11 cellular contexts compared by ENCODE assay signal in the genomic region with DNA sequence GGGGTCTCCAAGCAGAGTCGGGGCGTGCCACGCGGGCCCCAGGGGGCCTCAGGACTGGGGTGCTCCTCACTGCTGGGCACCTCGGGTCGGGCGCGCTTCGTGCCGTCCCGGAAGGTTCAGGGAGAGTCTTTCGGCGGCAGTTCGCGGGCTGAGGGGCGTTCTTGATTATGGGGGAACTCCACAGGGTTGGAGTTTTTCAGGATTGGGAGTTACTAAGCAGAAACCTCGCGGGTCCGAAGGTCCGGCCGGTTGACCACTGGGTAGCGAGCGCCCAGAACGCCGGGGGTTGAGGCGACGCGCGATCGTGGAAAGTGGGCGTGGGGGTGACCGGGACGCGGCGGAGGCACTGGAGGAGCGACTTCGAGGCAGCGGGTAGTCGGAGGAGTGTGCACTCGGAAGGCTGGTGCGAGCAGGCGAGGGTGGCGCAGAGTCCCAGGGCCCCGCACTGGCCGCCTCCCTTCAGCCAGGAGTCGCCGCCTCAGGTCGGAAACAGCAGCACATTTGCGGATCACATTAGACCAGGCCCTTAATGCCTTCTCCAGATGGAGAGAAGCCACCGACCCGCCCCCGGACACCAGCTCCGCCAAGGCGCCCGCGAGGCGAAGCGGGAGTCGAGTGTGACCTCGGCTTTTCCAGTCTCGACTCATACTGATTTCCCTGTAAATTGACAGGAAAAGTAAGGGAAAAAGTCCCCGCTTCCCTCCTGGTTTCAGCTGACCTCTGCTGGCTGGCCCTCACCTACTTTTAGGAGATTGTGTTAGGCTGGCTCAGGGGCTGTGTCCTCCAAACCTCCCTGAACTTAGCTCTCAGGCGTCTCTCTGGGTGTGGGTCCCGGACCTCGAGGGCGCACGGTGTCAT. TPM values are rescaled to one million over a fixed set of nuclear protein-coding genes. Genes with fewer than 3 reads are reported as not detected.
DNase-seq lines count a peak whose midpoint lies in the region; ATAC-seq and TF ChIP-seq lines count a peak whose summit lies in the region.
"Had no signal": no experiment of that assay in that cellular context is flagged by ENCODE, and none has a peak within 500 bp of the region (broad histone marks: within the 10 kb centered on the region; RNA-seq: fewer than 3 reads in every experiment).

No MANE protein-coding gene starts in this region.

- H3K9me3 ChIP-seq in iPS DF 6.9 (ENCODE audit: control insufficient read depth, insufficient read depth, low read length): no peaks in the 10 kb centered on the region

- ATAC-seq in GM21367 (IDR thresholded peaks at IDR 0.05; ENCODE audit: unreplicated experiment) (no peak), HG03175 (IDR thresholded peaks at IDR 0.05; ENCODE audit: unreplicated experiment) (no peak)

- H3K36me3 Mint-ChIP-seq in progenitor cell of endocrine pancreas (ENCODE audit: insufficient read depth): no peaks in the 10 kb centered on the region

- H3K4me3 Mint-ChIP-seq in progenitor cell of endocrine pancreas (ENCODE audit: low read depth): peak overlapping the region; percentile 54

- peaks cover 16% of the 10 kb centered on the region for H3K27me3 ChIP-seq in iPS DF 6.9 (ENCODE audit: control insufficient read depth, insufficient read depth, low read length)

- WGBS in iPS DF 6.9 (ENCODE audit: insufficient coverage, insufficient read length): no CpG with 5 or more reads among the region's 67 CpGs

- peak; percentile 61 for DNase-seq in astrocyte of the hippocampus (ENCODE audit: low read depth, low spot score)
- DNase-seq in iPS DF 6.9 (ENCODE audit: low read depth, low spot score): peak; percentile 13
- DNase-seq in progenitor cell of endocrine pancreas (ENCODE audit: low spot score, unreplicated experiment): no peak
- no peak for DNase-seq in NCI-H187 (lab: John Stamatoyannopoulos, UW)
- DNase-seq in cortex of kidney (lab: John Stamatoyannopoulos, UW): no peak
- DNase-seq: AML-193; NCI-H1694; stimulated activated CD4-positive, alpha-beta T cell treated with anti-CD3 and anti-CD28 coated beads, Interleukin-12 subunit alpha, Interleukin-12 subunit beta, amount 100 ng/mL, for 4 hours had no signal

- H3K9me3 Mint-ChIP-seq in progenitor cell of endocrine pancreas (ENCODE audit: low read depth): no peaks in the 10 kb centered on the region

- H3K4me3 ChIP-seq in iPS DF 6.9 (ENCODE audit: low read length): peak overlapping the region; percentile 51

- H3K27me3 Mint-ChIP-seq in progenitor cell of endocrine pancreas: peaks cover 71% of the 10 kb centered on the region

- TF ChIP-seq CTCF in C4-2B (conservative IDR thresholded peaks at IDR 0.05) (no peak), progenitor cell of endocrine pancreas (IDR thresholded peaks at IDR 0.05; ENCODE audit: unreplicated experiment) (no peak)

- peaks cover 1% of the 10 kb centered on the region; the same call in 1 of the 2 replicates for H3K4me1 ChIP-seq in iPS DF 6.9 (ENCODE audit: control insufficient read depth, insufficient read depth, low read length)

- peaks cover 12% of the 10 kb centered on the region for H3K4me1 Mint-ChIP-seq in progenitor cell of endocrine pancreas (ENCODE audit: low read depth)

- H3K27ac Mint-ChIP-seq in progenitor cell of endocrine pancreas: no peak overlapping the region

- no peaks in the 10 kb centered on the region for H3K36me3 ChIP-seq in iPS DF 6.9 (ENCODE audit: control insufficient read depth, insufficient read depth, low read length)

- H3K27ac ChIP-seq in C4-2B (peak overlapping the region; percentile 27), iPS DF 6.9 (ENCODE audit: low read length) (no peak overlapping the region)

RNA-seq across cellular contexts. Expression of a gene that starts 0.7 kb away (rescaled TPM):
- 0.24 and 0.38 TPM in 2 replicates for total RNA-seq in progenitor cell of endocrine pancreas

Comparison
In these comparisons a context has a peak if more than half of its experiments do, and no peak if none do; other contexts are left out.
1. DNase-seq: peak in astrocyte of the hippocampus (single experiment) and iPS DF 6.9 (single experiment); none in progenitor cell of endocrine pancreas (single experiment), NCI-H187 (0 of 2) and cortex of kidney (single experiment).